9 cellular contexts compared by ENCODE assay signal in genomic region chr4:16794816-16795445, GRCh38.
DNase-seq lines count a peak whose midpoint lies in the region; ATAC-seq and TF ChIP-seq lines count a peak whose summit lies in the region.
"Had no signal": no experiment of that assay in that cellular context is flagged by ENCODE, and none has a peak within 500 bp of the region (broad histone marks: within the 10 kb centered on the region; RNA-seq: fewer than 3 reads in every experiment).

No MANE protein-coding gene starts in this region.

- no peaks in the 10 kb centered on the region for H3K27me3 ChIP-seq in GM23338 (ENCODE audit: insufficient read depth)
- no peaks in the 10 kb centered on the region for H3K27me3 ChIP-seq in RWPE2 (ENCODE audit: insufficient read depth, poor library complexity, severe bottlenecking)
- no peaks in the 10 kb centered on the region for H3K27me3 ChIP-seq in lower lobe of right lung (ENCODE audit: low read depth)
- no peaks in the 10 kb centered on the region for H3K27me3 ChIP-seq in tibial artery

- peak; percentile 7 for DNase-seq in COR-L47 (lab: John Stamatoyannopoulos, UW)
- DNase-seq in GM23338 (ENCODE audit: low spot score) = peak; percentile 93
- no peak for DNase-seq in RWPE2 (ENCODE audit: low spot score)
- DNase-seq in coronary artery (ENCODE audit: low spot score) = no peak
- no peak for DNase-seq in lower lobe of right lung
- peak in 1 of 2 donors; percentile 56 for DNase-seq in tibial artery
- DNase-seq: naive B cell had no signal

- H3K36me3 Mint-ChIP-seq in GM23338 (ENCODE audit: low read depth) = peaks cover 23% of the 10 kb centered on the region
- H3K36me3 Mint-ChIP-seq: naive B cell had no signal

- ATAC-seq in GM23338 = peak; percentile 90
- ATAC-seq in RWPE2 (ENCODE audit: low read depth) = no peak
- peak in 1 of 2 donors; percentile 50 for ATAC-seq in lower lobe of right lung
- no peak for ATAC-seq in HG02571 (IDR thresholded peaks at IDR 0.05; ENCODE audit: unreplicated experiment)
- ATAC-seq in HG02970 (IDR thresholded peaks at IDR 0.05; ENCODE audit: low FRiP score, unreplicated experiment) = no peak

- no peaks in the 10 kb centered on the region for H3K9me3 Mint-ChIP-seq in GM23338
- H3K9me3 Mint-ChIP-seq: naive B cell had no signal

- H3K4me3 Mint-ChIP-seq in GM23338 = no peak overlapping the region
- H3K4me3 Mint-ChIP-seq: naive B cell had no signal

- H3K27ac Mint-ChIP-seq in GM23338 = no peak overlapping the region; the same call in 1 of the 2 replicates
- H3K27ac Mint-ChIP-seq: naive B cell had no signal

- peaks cover 49% of the 10 kb centered on the region for H3K4me1 ChIP-seq in GM23338 (ENCODE audit: insufficient read depth)
- H3K4me1 ChIP-seq in RWPE2 (ENCODE audit: insufficient read depth, poor library complexity, severe bottlenecking) = peaks cover 3% of the 10 kb centered on the region
- H3K4me1 ChIP-seq in lower lobe of right lung = no peaks in the 10 kb centered on the region
- H3K4me1 ChIP-seq in tibial artery = no peaks in the 10 kb centered on the region

- H3K4me1 Mint-ChIP-seq in GM23338 = peaks cover 43% of the 10 kb centered on the region
- H3K4me1 Mint-ChIP-seq: naive B cell had no signal

- no peak overlapping the region for H3K4me2 ChIP-seq in GM23338

- H2AFZ ChIP-seq in GM23338 = no peak overlapping the region

- H3F3A ChIP-seq in GM23338 (replicated peaks; ENCODE audit: low read depth) = no peaks in the 10 kb centered on the region; the same call in 1 of the 2 replicates

- H3K9me2 ChIP-seq in GM23338 (ENCODE audit: insufficient read depth) = no peaks in the 10 kb centered on the region; the same call in none of the 2 replicates

- no peaks in the 10 kb centered on the region for H3K79me2 ChIP-seq in GM23338 (replicated peaks; ENCODE audit: insufficient read depth)

- intact Hi-C loops in lower lobe of right lung (cut with DNase I) = no loop called here
- intact Hi-C loops in tibial artery (cut with DNase I; ENCODE audit: low total_unique reads) = no loop called here

- H3K9me3 ChIP-seq in RWPE2 (ENCODE audit: severe bottlenecking) (no peaks in the 10 kb centered on the region), lower lobe of right lung (no peaks in the 10 kb centered on the region), tibial artery (no peaks in the 10 kb centered on the region)

- no peaks in the 10 kb centered on the region for H3K27me3 Mint-ChIP-seq in GM23338 (ENCODE audit: insufficient read depth, low read depth, poor library complexity)
- H3K27me3 Mint-ChIP-seq: naive B cell had no signal

- H3K36me3 ChIP-seq in GM23338 (ENCODE audit: insufficient read depth) (no peaks in the 10 kb centered on the region), RWPE2 (ENCODE audit: low read depth) (no peaks in the 10 kb centered on the region), lower lobe of right lung (no peaks in the 10 kb centered on the region), tibial artery (no peaks in the 10 kb centered on the region)

- H3K27ac ChIP-seq in GM23338 (ENCODE audit: low read depth) = no peak overlapping the region
- H3K27ac ChIP-seq in RWPE2 (ENCODE audit: poor library complexity, severe bottlenecking) = no peak overlapping the region
- no peak overlapping the region for H3K27ac ChIP-seq in coronary artery
- H3K27ac ChIP-seq in lower lobe of right lung = no peak overlapping the region
- H3K27ac ChIP-seq in tibial artery = no peak overlapping the region

- TF ChIP-seq CTCF in GM23338 (conservative IDR thresholded peaks at IDR 0.05; ENCODE audit: low read depth in 2 of 2) (peak; percentile 96 to 99), RWPE2 (IDR thresholded peaks at IDR 0.05; ENCODE audit: poor library complexity, severe bottlenecking) (peak; percentile 50), coronary artery (IDR thresholded peaks at IDR 0.05) (peak; percentile 41), lower lobe of right lung (IDR thresholded peaks at IDR 0.05) (peak; percentile 74), tibial artery (IDR thresholded peaks at IDR 0.05) (peak; percentile 45 to 57)

- H4K20me1 ChIP-seq in GM23338 (replicated peaks; ENCODE audit: insufficient read depth) = no peaks in the 10 kb centered on the region

- no peak overlapping the region for H3K4me3 ChIP-seq in GM23338
- H3K4me3 ChIP-seq in RWPE2 (ENCODE audit: severe bottlenecking) = no peak overlapping the region
- H3K4me3 ChIP-seq in coronary artery = no peak overlapping the region
- no peak overlapping the region for H3K4me3 ChIP-seq in lower lobe of right lung
- no peak overlapping the region for H3K4me3 ChIP-seq in tibial artery

TF ChIP-seq in GM23338, 12 proteins besides CTCF, POLR2A, EP300 and RAD21 (continues in another document):
- TF ChIP-seq POLR2AphosphoS5 (IDR thresholded peaks at IDR 0.05; ENCODE audit: low read depth) (no peak), JUNB (IDR thresholded peaks at IDR 0.05; ENCODE audit: unreplicated experiment) (no peak), ZNF331 (CRISPR knock-in tag; IDR thresholded peaks at IDR 0.05; ENCODE audit: low read depth) (no peak), ZNF114 (CRISPR knock-in tag; IDR thresholded peaks at IDR 0.05) (no peak), EZH2phosphoT487 (IDR thresholded peaks at IDR 0.05; ENCODE audit: unreplicated experiment) (no peak), STAT1 (IDR thresholded peaks at IDR 0.05; ENCODE audit: unreplicated experiment) (no peak)
- TF ChIP-seq, protein P1, sequence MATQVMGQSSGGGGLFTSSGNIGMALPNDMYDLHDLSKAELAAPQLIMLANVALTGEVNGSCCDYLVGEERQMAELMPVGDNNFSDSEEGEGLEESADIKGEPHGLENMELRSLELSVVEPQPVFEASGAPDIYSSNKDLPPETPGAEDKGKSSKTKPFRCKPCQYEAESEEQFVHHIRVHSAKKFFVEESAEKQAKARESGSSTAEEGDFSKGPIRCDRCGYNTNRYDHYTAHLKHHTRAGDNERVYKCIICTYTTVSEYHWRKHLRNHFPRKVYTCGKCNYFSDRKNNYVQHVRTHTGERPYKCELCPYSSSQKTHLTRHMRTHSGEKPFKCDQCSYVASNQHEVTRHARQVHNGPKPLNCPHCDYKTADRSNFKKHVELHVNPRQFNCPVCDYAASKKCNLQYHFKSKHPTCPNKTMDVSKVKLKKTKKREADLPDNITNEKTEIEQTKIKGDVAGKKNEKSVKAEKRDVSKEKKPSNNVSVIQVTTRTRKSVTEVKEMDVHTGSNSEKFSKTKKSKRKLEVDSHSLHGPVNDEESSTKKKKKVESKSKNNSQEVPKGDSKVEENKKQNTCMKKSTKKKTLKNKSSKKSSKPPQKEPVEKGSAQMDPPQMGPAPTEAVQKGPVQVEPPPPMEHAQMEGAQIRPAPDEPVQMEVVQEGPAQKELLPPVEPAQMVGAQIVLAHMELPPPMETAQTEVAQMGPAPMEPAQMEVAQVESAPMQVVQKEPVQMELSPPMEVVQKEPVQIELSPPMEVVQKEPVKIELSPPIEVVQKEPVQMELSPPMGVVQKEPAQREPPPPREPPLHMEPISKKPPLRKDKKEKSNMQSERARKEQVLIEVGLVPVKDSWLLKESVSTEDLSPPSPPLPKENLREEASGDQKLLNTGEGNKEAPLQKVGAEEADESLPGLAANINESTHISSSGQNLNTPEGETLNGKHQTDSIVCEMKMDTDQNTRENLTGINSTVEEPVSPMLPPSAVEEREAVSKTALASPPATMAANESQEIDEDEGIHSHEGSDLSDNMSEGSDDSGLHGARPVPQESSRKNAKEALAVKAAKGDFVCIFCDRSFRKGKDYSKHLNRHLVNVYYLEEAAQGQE (IDR thresholded peaks at IDR 0.05; ENCODE audit: unreplicated experiment) = no peak
- TF ChIP-seq, protein P2, sequence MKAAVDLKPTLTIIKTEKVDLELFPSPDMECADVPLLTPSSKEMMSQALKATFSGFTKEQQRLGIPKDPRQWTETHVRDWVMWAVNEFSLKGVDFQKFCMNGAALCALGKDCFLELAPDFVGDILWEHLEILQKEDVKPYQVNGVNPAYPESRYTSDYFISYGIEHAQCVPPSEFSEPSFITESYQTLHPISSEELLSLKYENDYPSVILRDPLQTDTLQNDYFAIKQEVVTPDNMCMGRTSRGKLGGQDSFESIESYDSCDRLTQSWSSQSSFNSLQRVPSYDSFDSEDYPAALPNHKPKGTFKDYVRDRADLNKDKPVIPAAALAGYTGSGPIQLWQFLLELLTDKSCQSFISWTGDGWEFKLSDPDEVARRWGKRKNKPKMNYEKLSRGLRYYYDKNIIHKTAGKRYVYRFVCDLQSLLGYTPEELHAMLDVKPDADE (IDR thresholded peaks at IDR 0.05) = no peak

Comparison
In these comparisons a context has a peak if more than half of its experiments do, and no peak if none do; other contexts are left out.
1. DNase-seq: peak in COR-L47 (single experiment) and GM23338 (single experiment); none in RWPE2 (single experiment), coronary artery (single experiment) and lower lobe of right lung (single experiment).
2. CTCF ChIP-seq: peak in every context shown above with its lines; median percentile 98 in GM23338; 74 in lower lobe of right lung; 51 in tibial artery; 50 in RWPE2; 41 in coronary artery.